ENCODE assay signal across 8 cellular contexts in genomic region chr2:202278944-202279343, GRCh38. TPM values are rescaled to one million over a fixed set of nuclear protein-coding genes. Genes with fewer than 3 reads are reported as not detected.
DNase-seq lines count a peak whose midpoint lies in the region; ATAC-seq and FAIRE-seq lines count a peak whose summit lies in the region.

No MANE protein-coding gene starts in this region.

- peaks cover 5 to 17% of the 10 kb centered on the region in 2 donors for H3K4me1 Mint-ChIP-seq in effector memory CD8-positive, alpha-beta T cell (ENCODE audit: low read depth in 2 of 2)

- in situ Hi-C loops in G401 (cut with HindIII; ENCODE audit: low sequenced_read_pairs), result no loop called here

- DNase-seq in G401 (ENCODE audit: low spot score), result peak; percentile 61
- peak; percentile 49 for DNase-seq in NCI-H82 (lab: John Stamatoyannopoulos, UW)
- no peak for DNase-seq in effector memory CD8-positive, alpha-beta T cell
- DNase-seq in myocyte (ENCODE audit: low read depth), result peak; percentile 57
- no peak for DNase-seq in activated CD4-positive, CD25-positive, alpha-beta regulatory T cell treated with anti-CD3 and anti-CD28 coated beads, Interleukin-2, amount 50 U/mL, for 72 hours

- peak; percentile 40 for ATAC-seq in effector memory CD8-positive, alpha-beta T cell (replicated peaks)
- no peak for ATAC-seq in GM19463 (IDR thresholded peaks at IDR 0.05; ENCODE audit: unreplicated experiment)
- no peak for ATAC-seq in GM19324 (IDR thresholded peaks at IDR 0.05; ENCODE audit: low FRiP score, unreplicated experiment)

- peak overlapping the region; percentile 36 to 93 for H3K27ac Mint-ChIP-seq in effector memory CD8-positive, alpha-beta T cell

- FAIRE-seq in A204.1 (lab: Jason Lieb, UNC), result peak; percentile 69

- no peaks in the 10 kb centered on the region for H3K9me3 Mint-ChIP-seq in effector memory CD8-positive, alpha-beta T cell

- H3K36me3 Mint-ChIP-seq in effector memory CD8-positive, alpha-beta T cell (ENCODE audit: insufficient read depth), result peaks cover 96% of the 10 kb centered on the region

- H3K4me3 Mint-ChIP-seq in effector memory CD8-positive, alpha-beta T cell, result no peak overlapping the region

- no peaks in the 10 kb centered on the region for H3K27me3 Mint-ChIP-seq in effector memory CD8-positive, alpha-beta T cell

RNA-seq across cellular contexts. Expression of gene NOP58, which starts 13.4 kb away (rescaled TPM):
- 91.1 and 106 TPM in 2 replicates for total RNA-seq in G401 (2014; rRNA removed; shearing (Covaris generic))
- total RNA-seq in myocyte, result 60.8 and 63.2 TPM in 2 replicates
- 20.6 TPM for polyA plus RNA-seq in myocyte (2012)

RNA-seq across cellular contexts. Expression of gene SUMO1, which starts 40.5 kb away (rescaled TPM):
- 263 and 352 TPM in 2 replicates for total RNA-seq in G401 (2014; rRNA removed; shearing (Covaris generic))
- total RNA-seq in myocyte, result 97.2 and 113 TPM in 2 replicates
- 81.5 TPM for polyA plus RNA-seq in myocyte (2012)

Comparison
In these comparisons a context has a peak if more than half of its experiments do, and no peak if none do; other contexts are left out.
1. DNase-seq: peak in G401 (single experiment), NCI-H82 (single experiment) and myocyte (single experiment); none in effector memory CD8-positive, alpha-beta T cell (0 of 3) and activated CD4-positive, CD25-positive, alpha-beta regulatory T cell treated with anti-CD3 and anti-CD28 coated beads, Interleukin-2, amount 50 U/mL, for 72 hours (single experiment).